In genomic region chr15:48596415-48596814, GRCh38 we compare ENCODE assay signal across 16 cellular contexts. TPM values are rescaled to one million over a fixed set of nuclear protein-coding genes. Genes with fewer than 3 reads are reported as not detected.
DNase-seq lines count a peak whose midpoint lies in the region; ATAC-seq and TF ChIP-seq lines count a peak whose summit lies in the region.
"Had no signal": no experiment of that assay in that cellular context is flagged by ENCODE, and none has a peak within 500 bp of the region (broad histone marks: within the 10 kb centered on the region; RNA-seq: fewer than 3 reads in every experiment).

No MANE protein-coding gene starts in this region.

- H3K27me3 Mint-ChIP-seq in HFFc6 (ENCODE audit: insufficient read depth), result peaks cover 1% of the 10 kb centered on the region; the same call in 1 of the 2 replicates
- no peaks in the 10 kb centered on the region for H3K27me3 Mint-ChIP-seq in stimulated activated memory B cell treated with anti-CD40 and anti-IgM and Interleukin-4, amounts not matched to agents 10 μg/mL and 1 μg/mL and 100 μg/mL, for 72 hours

- no peaks in the 10 kb centered on the region for H3K9me3 Mint-ChIP-seq in HFFc6
- H3K9me3 Mint-ChIP-seq in stimulated activated memory B cell treated with anti-CD40 and anti-IgM and Interleukin-4, amounts not matched to agents 10 μg/mL and 1 μg/mL and 100 μg/mL, for 72 hours, result no peaks in the 10 kb centered on the region
- H3K9me3 Mint-ChIP-seq: activated CD4-positive, alpha-beta memory T cell treated with anti-CD3 and anti-CD28 coated beads, Interleukin-2, amount 10 ng/mL, durations not matched to agents 7 days and 5 days; T-helper 2 cell treated with Interferon-gamma antibody and Interleukin-4, amounts not matched to agents 5 μg/mL and 100 μg/mL, for 36 hours had no signal

- H3K4me1 Mint-ChIP-seq in HFFc6 (ENCODE audit: low read depth), result peaks cover 57% of the 10 kb centered on the region
- H3K4me1 Mint-ChIP-seq in stimulated activated memory B cell treated with anti-CD40 and anti-IgM and Interleukin-4, amounts not matched to agents 10 μg/mL and 1 μg/mL and 100 μg/mL, for 72 hours, result no peaks in the 10 kb centered on the region
- H3K4me1 Mint-ChIP-seq: activated CD4-positive, alpha-beta memory T cell treated with anti-CD3 and anti-CD28 coated beads, Interleukin-2, amount 10 ng/mL, durations not matched to agents 7 days and 5 days had no signal

- ATAC-seq in GM18873 (IDR thresholded peaks at IDR 0.05; ENCODE audit: low FRiP score, unreplicated experiment) (peak; percentile 36), HG03571 (IDR thresholded peaks at IDR 0.05; ENCODE audit: unreplicated experiment) (peak; percentile 40)
- peak; percentile 34 for ATAC-seq in stimulated activated memory B cell treated with anti-CD40 and anti-IgM and Interleukin-4, amounts not matched to agents 10 μg/mL and 1 μg/mL and 100 μg/mL, for 72 hours
- ATAC-seq: left lung had no signal

- H3K4me3 Mint-ChIP-seq in HFFc6, result no peak overlapping the region
- H3K4me3 Mint-ChIP-seq in stimulated activated memory B cell treated with anti-CD40 and anti-IgM and Interleukin-4, amounts not matched to agents 10 μg/mL and 1 μg/mL and 100 μg/mL, for 72 hours, result peak overlapping the region; percentile 33
- H3K4me3 Mint-ChIP-seq: activated CD4-positive, alpha-beta memory T cell treated with anti-CD3 and anti-CD28 coated beads, Interleukin-2, amount 10 ng/mL, durations not matched to agents 7 days and 5 days; T-helper 2 cell treated with Interferon-gamma antibody and Interleukin-4, amounts not matched to agents 5 μg/mL and 100 μg/mL, for 36 hours had no signal

- no peak for TF ChIP-seq CTCF in HFFc6 (IDR thresholded peaks at IDR 0.05)

- DNase-seq in HFFc6 (no peak), nucleus accumbens (lab: John Stamatoyannopoulos, UW) (no peak), NCI-H2171 treated with DMSO at 0.1 percent for 48 hours (lab: John Stamatoyannopoulos, UW) (no peak), SIG-M5 (lab: John Stamatoyannopoulos, UW) (no peak)
- DNase-seq: activated CD4-positive, alpha-beta memory T cell treated with anti-CD3 and anti-CD28 coated beads, Interleukin-2, amount 10 ng/mL, durations not matched to agents 7 days and 5 days; activated naive CD4-positive, alpha-beta T cell treated with anti-CD3 and anti-CD28 coated beads, Interleukin-2, amount 50 U/mL, for 16 hours; colonic mucosa; HCEC 1CT; left lung; NCI-H1930; occipital lobe; PC-9 had no signal

- H3K36me3 Mint-ChIP-seq in HFFc6 (ENCODE audit: low read depth), result peaks cover 49% of the 10 kb centered on the region
- no peaks in the 10 kb centered on the region for H3K36me3 Mint-ChIP-seq in stimulated activated memory B cell treated with anti-CD40 and anti-IgM and Interleukin-4, amounts not matched to agents 10 μg/mL and 1 μg/mL and 100 μg/mL, for 72 hours

- peak overlapping the region; percentile 27; the same call in 1 of the 2 replicates for H3K27ac Mint-ChIP-seq in HFFc6
- H3K27ac Mint-ChIP-seq in stimulated activated memory B cell treated with anti-CD40 and anti-IgM and Interleukin-4, amounts not matched to agents 10 μg/mL and 1 μg/mL and 100 μg/mL, for 72 hours, result no peak overlapping the region
- H3K27ac Mint-ChIP-seq: activated CD4-positive, alpha-beta memory T cell treated with anti-CD3 and anti-CD28 coated beads, Interleukin-2, amount 10 ng/mL, durations not matched to agents 7 days and 5 days; T-helper 2 cell treated with Interferon-gamma antibody and Interleukin-4, amounts not matched to agents 5 μg/mL and 100 μg/mL, for 36 hours had no signal

RNA-seq across cellular contexts. Expression of gene FBN1, which starts 49.1 kb away (rescaled TPM):
- 100 to 1,000 TPM; 584 to 754 (median 609) TPM for total RNA-seq in HFFc6 (2021; fragmentation: NEBNext Ultra II Directional; extraction: Animal tissue kit (Norgen Biotek cat#: 25700))
